Comparison of ENCODE assay signal across 8 cellular contexts in genomic region chr20:23606652-23607049, GRCh38. TPM values are rescaled to one million over a fixed set of nuclear protein-coding genes. Genes with fewer than 3 reads are reported as not detected.
DNase-seq lines count a peak whose midpoint lies in the region; ATAC-seq, FAIRE-seq and TF ChIP-seq lines count a peak whose summit lies in the region.

No MANE protein-coding gene starts in this region.

- in situ Hi-C loops in HepG2 (cut with HindIII; ENCODE audit: extremely low pct_ligation_motif_present, low pct_unique_long_range_greater_than_20kb), result loop anchor here (5.0 kb wide), 1 partner anchor 164 kb away; no protein-coding TSS in a partner anchor

- TF ChIP-seq CTCF in HepG2 (CRISPR knock-in tag; IDR thresholded peaks at IDR 0.05), result peak; percentile 99

- no peak overlapping the region for H3K9ac ChIP-seq in HepG2 (ENCODE audit: insufficient read depth, low read depth, low read length)

- TF ChIP-seq POLR2A in HepG2 (IDR thresholded peaks at IDR 0.05; ENCODE audit: insufficient read depth in 1 of 2, low read depth in 2 of 2, low read length in 2 of 2), result no peak

- peak in 1 of 2 experiments; percentile 49; a peak in 1 of 4 replicates for TF ChIP-seq EP300 in HepG2 (IDR thresholded peaks at IDR 0.05; ENCODE audit: low read depth in 2 of 2, low read length in 2 of 2)
- no peak for TF ChIP-seq EP300 in HepG2 (CRISPR knock-in tag; IDR thresholded peaks at IDR 0.05; ENCODE audit: borderline replicate concordance)

- H3K9me3 ChIP-seq in HepG2 (ENCODE audit: low read length), result no peaks in the 10 kb centered on the region

- BruUV-seq in HepG2 (replicated peaks; lab: Mats Ljungman, UMichigan), result no TSS peak

- peaks cover 2 to 28% of the 10 kb centered on the region in 2 experiments; a peak in 4 of 5 replicates for H3K27me3 ChIP-seq in HepG2 (ENCODE audit: control insufficient read depth in 1 of 2, insufficient read depth in 2 of 2, low read length in 2 of 2)

- H3K27ac ChIP-seq in HepG2 (ENCODE audit: extremely low read length, insufficient read depth, low read length), result no peak overlapping the region

- H3K36me3 ChIP-seq in HepG2 (replicated peaks in 1 of 2; ENCODE audit: control insufficient read depth in 1 of 2, insufficient read depth in 2 of 2, low read length in 2 of 2), result no peaks in the 10 kb centered on the region

- FAIRE-seq in HepG2 (lab: Jason Lieb, UNC), result peak; percentile 94

- H2AFZ ChIP-seq in HepG2 (ENCODE audit: low read length), result no peak overlapping the region

- no peaks in the 10 kb centered on the region for H4K20me1 ChIP-seq in HepG2 (ENCODE audit: insufficient read depth, low read length)

- POLR2A ChIA-PET in HepG2 (lab: Yijun Ruan, JAX), result interaction anchor here (0.9 to 4.0 kb wide), 3 partner anchors 14 to 30 kb away, joined by 3 to 22 read pairs (median 16); partner anchors contain the start of gene CST3

- WGBS in HepG2 (ENCODE audit: low lambda C conversion rate), result 6% methylated on average over 9 of the region's 9 CpGs

- H3K4me1 ChIP-seq in HepG2 (ENCODE audit: insufficient read depth, low read length), result peaks cover 29% of the 10 kb centered on the region

- intact Hi-C loops in HepG2 (cut with micrococcal nuclease; ENCODE audit: unreplicated experiment), result loop anchor here (1.0 to 5.0 kb wide), 5 partner anchors 17 to 244 kb away; partner anchors contain the start of gene GZF1

- no peak overlapping the region for H3K4me3 ChIP-seq in HepG2 (replicated peaks in 1 of 3; ENCODE audit: insufficient read depth in 1 of 3, low read depth in 2 of 3, low read length in 3 of 3)

- DNase-seq in Ammon's horn (ENCODE audit: low spot score) (peak; percentile 86), NCI-H226 (peak; percentile 30), cerebellum (ENCODE audit: low spot score) (peak; percentile 84), HepG2 (ENCODE audit: low spot score) (peak; percentile 77)
- DNase-seq in stimulated activated CD8-positive, alpha-beta memory T cell treated with anti-CD3 and anti-CD28 coated beads, Interleukin-12 subunit alpha, Interleukin-12 subunit beta, amount 100 ng/mL, for 1 hour (ENCODE audit: low read depth), result peak; percentile 39

- ATAC-seq in GM18907 (IDR thresholded peaks at IDR 0.05; ENCODE audit: unreplicated experiment), result peak; percentile 95
- ATAC-seq in HG03159 (IDR thresholded peaks at IDR 0.05; ENCODE audit: unreplicated experiment), result peak; percentile 96
- ATAC-seq in activated CD4-positive, CD25-positive, alpha-beta regulatory T cell treated with anti-CD3 and anti-CD28 coated beads, Interleukin-2, amount 50 U/mL, for 24 hours, result peak; percentile 65 to 76
- ATAC-seq in HepG2, result peak; percentile 90

- H3K79me2 ChIP-seq in HepG2 (ENCODE audit: insufficient read depth, low read length), result no peaks in the 10 kb centered on the region

- peak; percentile 99 for TF ChIP-seq RAD21 in HepG2 (CRISPR knock-in tag; IDR thresholded peaks at IDR 0.05)

- CTCF ChIA-PET in HepG2 (lab: Yijun Ruan, JAX; ENCODE audit: low intra/inter-chr PET ratio, low total read pairs), result interaction anchor here (1.1 to 3.7 kb wide), 4 partner anchors 33 to 165 kb away, joined by 4 to 71 read pairs (median 7); no protein-coding TSS in a partner anchor

- H3K4me2 ChIP-seq in HepG2 (ENCODE audit: low read depth, low read length), result 0 out of 2 replicates have a peak overlapping the region, but pooled peaks have one; percentile 1

TF ChIP-seq in HepG2, 621 proteins besides CTCF, POLR2A, EP300 and RAD21 (continues in another document):
- TF ChIP-seq PHF8 (CRISPR knock-in tag; IDR thresholded peaks at IDR 0.05) (no peak; the same call in 1 of the 2 replicates), PRPF4 (IDR thresholded peaks at IDR 0.05; ENCODE audit: low read depth, low read length, poor library complexity, severe bottlenecking) (no peak), ZNF160 (CRISPR knock-in tag; IDR thresholded peaks at IDR 0.05) (no peak), KDM1A (CRISPR knock-in tag; IDR thresholded peaks at IDR 0.05) (no peak), MAF1 (CRISPR knock-in tag; IDR thresholded peaks at IDR 0.05; ENCODE audit: borderline replicate concordance) (0 out of 2 replicates have a peak, but pooled peaks have one; percentile 64), SUZ12 (IDR thresholded peaks at IDR 0.05; ENCODE audit: low read depth, low read length) (no peak), IRX3 (CRISPR knock-in tag; IDR thresholded peaks at IDR 0.05; ENCODE audit: borderline replicate concordance, low read depth) (no peak), ZNF432 (CRISPR knock-in tag; IDR thresholded peaks at IDR 0.05; ENCODE audit: borderline replicate concordance) (no peak)

RNA-seq across cellular contexts. Expression of gene CST9, which starts 0.9 kb away (rescaled TPM):
- total RNA-seq in cerebellum (not detected), HepG2 (2016; rRNA removed; fragmentation: Illumina TruSeq; extraction: Trizol) (0.07 TPM in 1 of 2 replicates, not detected in the other)
- not detected in 2 replicates for total RNA-seq in HepG2 (2016; cell fraction: cytosol; rRNA removed; fragmentation: Illumina TruSeq; extraction: Trizol; ENCODE audit: low read depth)
- total RNA-seq in HepG2 (2016; cell fraction: insoluble cytoplasmic fraction; rRNA removed; fragmentation: Illumina TruSeq; extraction: Trizol), result not detected in 2 replicates
- not detected in 2 replicates for total RNA-seq in HepG2 (2016; cell fraction: membrane; rRNA removed; fragmentation: Illumina TruSeq; extraction: Trizol)
- total RNA-seq in HepG2 (2016; cell fraction: nucleus; rRNA removed; fragmentation: Illumina TruSeq; extraction: Trizol), result not detected in 2 replicates
- not detected in 2 replicates for polyA plus RNA-seq in HepG2 (2011; rRNA removed)
- not detected in 2 replicates for polyA plus RNA-seq in HepG2 (2011; cell fraction: cytosol; rRNA removed)
- not detected in 2 replicates for polyA plus RNA-seq in HepG2 (2011; cell fraction: nucleus; rRNA removed)
- not detected in 2 replicates for polyA plus RNA-seq in HepG2 (2012)
- not detected in 2 replicates for polyA plus RNA-seq in HepG2 (2016; cell fraction: cytosol; fragmentation: Illumina TruSeq; extraction: Trizol; ENCODE audit: low read depth)
- not detected in 2 replicates for polyA plus RNA-seq in HepG2 (2016; cell fraction: insoluble cytoplasmic fraction; fragmentation: Illumina TruSeq; extraction: Trizol; ENCODE audit: low read depth)
- not detected in 2 replicates for polyA plus RNA-seq in HepG2 (2016; cell fraction: membrane; fragmentation: Illumina TruSeq; extraction: Trizol; ENCODE audit: low read depth)
- not detected in 2 replicates for polyA plus RNA-seq in HepG2 (2016; cell fraction: nucleus; fragmentation: Illumina TruSeq; extraction: Trizol; ENCODE audit: insufficient read depth, low read depth)
- not detected in 2 replicates for polyA minus RNA-seq in HepG2 (2011; rRNA and poly(A)+ RNA removed; ENCODE audit: low replicate concordance)
- not detected in 2 replicates for polyA minus RNA-seq in HepG2 (2011; cell fraction: cytosol; rRNA and poly(A)+ RNA removed)
- polyA minus RNA-seq in HepG2 (2011; cell fraction: nucleus; rRNA and poly(A)+ RNA removed), result 0.25 TPM in 1 of 2 replicates, not detected in the other

RNA-seq across cellular contexts. Expression of gene CST3, which starts 31.1 kb away (rescaled TPM):
- total RNA-seq in cerebellum (183 TPM), HepG2 (2016; rRNA removed; fragmentation: Illumina TruSeq; extraction: Trizol) (300 and 690 TPM in 2 replicates)
- 306 and 400 TPM in 2 replicates for total RNA-seq in HepG2 (2016; cell fraction: cytosol; rRNA removed; fragmentation: Illumina TruSeq; extraction: Trizol; ENCODE audit: low read depth)
- total RNA-seq in HepG2 (2016; cell fraction: insoluble cytoplasmic fraction; rRNA removed; fragmentation: Illumina TruSeq; extraction: Trizol), result 277 and 657 TPM in 2 replicates
- total RNA-seq in HepG2 (2016; cell fraction: membrane; rRNA removed; fragmentation: Illumina TruSeq; extraction: Trizol), result 267 and 341 TPM in 2 replicates
- 478 and 575 TPM in 2 replicates for total RNA-seq in HepG2 (2016; cell fraction: nucleus; rRNA removed; fragmentation: Illumina TruSeq; extraction: Trizol)
- 1,005 and 1,077 TPM in 2 replicates for polyA plus RNA-seq in HepG2 (2011; rRNA removed)
- 827 and 1,616 TPM in 2 replicates for polyA plus RNA-seq in HepG2 (2011; cell fraction: cytosol; rRNA removed)
- 530 and 563 TPM in 2 replicates for polyA plus RNA-seq in HepG2 (2011; cell fraction: nucleus; rRNA removed)
- polyA plus RNA-seq in HepG2 (2012), result 560 and 584 TPM in 2 replicates
- 569 and 650 TPM in 2 replicates for polyA plus RNA-seq in HepG2 (2016; cell fraction: cytosol; fragmentation: Illumina TruSeq; extraction: Trizol; ENCODE audit: low read depth)
- polyA plus RNA-seq in HepG2 (2016; cell fraction: insoluble cytoplasmic fraction; fragmentation: Illumina TruSeq; extraction: Trizol; ENCODE audit: low read depth), result 435 and 510 TPM in 2 replicates
- 388 and 429 TPM in 2 replicates for polyA plus RNA-seq in HepG2 (2016; cell fraction: membrane; fragmentation: Illumina TruSeq; extraction: Trizol; ENCODE audit: low read depth)
- polyA plus RNA-seq in HepG2 (2016; cell fraction: nucleus; fragmentation: Illumina TruSeq; extraction: Trizol; ENCODE audit: insufficient read depth, low read depth), result 1,429 and 1,592 TPM in 2 replicates
- polyA minus RNA-seq in HepG2 (2011; rRNA and poly(A)+ RNA removed; ENCODE audit: low replicate concordance), result 60.4 and 1,528 TPM in 2 replicates
- polyA minus RNA-seq in HepG2 (2011; cell fraction: cytosol; rRNA and poly(A)+ RNA removed), result 688 and 730 TPM in 2 replicates
- polyA minus RNA-seq in HepG2 (2011; cell fraction: nucleus; rRNA and poly(A)+ RNA removed), result 130 and 153 TPM in 2 replicates

RNA-seq across cellular contexts. Expression of gene CST9L, which starts 38.4 kb away (rescaled TPM):
- total RNA-seq in cerebellum (not detected), HepG2 (2016; rRNA removed; fragmentation: Illumina TruSeq; extraction: Trizol) (0.15 TPM in 1 of 2 replicates, not detected in the other)
- total RNA-seq in HepG2 (2016; cell fraction: cytosol; rRNA removed; fragmentation: Illumina TruSeq; extraction: Trizol; ENCODE audit: low read depth), result not detected in 2 replicates
- not detected in 2 replicates for total RNA-seq in HepG2 (2016; cell fraction: insoluble cytoplasmic fraction; rRNA removed; fragmentation: Illumina TruSeq; extraction: Trizol)
- total RNA-seq in HepG2 (2016; cell fraction: membrane; rRNA removed; fragmentation: Illumina TruSeq; extraction: Trizol), result not detected in 2 replicates
- not detected in 2 replicates for total RNA-seq in HepG2 (2016; cell fraction: nucleus; rRNA removed; fragmentation: Illumina TruSeq; extraction: Trizol)
- not detected in 2 replicates for polyA plus RNA-seq in HepG2 (2011; rRNA removed)
- polyA plus RNA-seq in HepG2 (2011; cell fraction: cytosol; rRNA removed), result not detected in 2 replicates
- not detected in 2 replicates for polyA plus RNA-seq in HepG2 (2011; cell fraction: nucleus; rRNA removed)
- polyA plus RNA-seq in HepG2 (2012), result not detected in 2 replicates
- polyA plus RNA-seq in HepG2 (2016; cell fraction: cytosol; fragmentation: Illumina TruSeq; extraction: Trizol; ENCODE audit: low read depth), result not detected in 2 replicates
- polyA plus RNA-seq in HepG2 (2016; cell fraction: insoluble cytoplasmic fraction; fragmentation: Illumina TruSeq; extraction: Trizol; ENCODE audit: low read depth), result not detected in 2 replicates
- not detected in 2 replicates for polyA plus RNA-seq in HepG2 (2016; cell fraction: membrane; fragmentation: Illumina TruSeq; extraction: Trizol; ENCODE audit: low read depth)
- not detected in 2 replicates for polyA plus RNA-seq in HepG2 (2016; cell fraction: nucleus; fragmentation: Illumina TruSeq; extraction: Trizol; ENCODE audit: insufficient read depth, low read depth)
- not detected in 2 replicates for polyA minus RNA-seq in HepG2 (2011; rRNA and poly(A)+ RNA removed; ENCODE audit: low replicate concordance)
- polyA minus RNA-seq in HepG2 (2011; cell fraction: cytosol; rRNA and poly(A)+ RNA removed), result not detected in 2 replicates
- polyA minus RNA-seq in HepG2 (2011; cell fraction: nucleus; rRNA and poly(A)+ RNA removed), result not detected in 2 replicates

Comparison
In these comparisons a context has a peak if more than half of its experiments do, and no peak if none do; other contexts are left out.
1. DNase-seq: peak in every context shown above with its lines; median percentile 86 in Ammon's horn; 84 in cerebellum; 77 in HepG2; 39 in stimulated activated CD8-positive, alpha-beta memory T cell treated with anti-CD3 and anti-CD28 coated beads, Interleukin-12 subunit alpha, Interleukin-12 subunit beta, amount 100 ng/mL, for 1 hour; 30 in NCI-H226.